In the genomic region with DNA sequence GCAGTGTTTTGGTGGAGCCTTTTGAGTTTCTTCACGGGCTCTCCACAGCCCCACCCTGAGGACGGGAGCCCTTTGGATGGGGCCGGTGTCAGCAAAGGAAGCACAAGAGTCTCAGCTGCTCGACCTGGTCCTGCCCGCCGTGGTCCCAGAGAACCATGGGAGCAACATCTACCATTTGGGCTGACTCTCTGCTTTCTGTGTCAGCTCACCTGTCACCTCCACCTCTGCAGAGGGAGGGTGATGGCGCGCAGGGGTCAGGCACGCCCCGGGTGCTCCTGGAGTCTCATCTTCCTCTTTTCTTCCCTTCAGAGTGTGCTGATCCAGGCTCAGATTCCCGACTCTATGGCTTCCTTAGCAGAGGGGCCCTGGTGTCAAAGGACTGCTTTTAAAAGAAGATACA, we compare ENCODE assay signal across 1 cellular context.
TF ChIP-seq lines count a peak whose summit lies in the region.

No MANE protein-coding gene starts in this region.

TF ChIP-seq in IMR-90, 13 proteins besides CTCF, POLR2A, EP300 and RAD21 (continued from another document):
- TF ChIP-seq ELK1 (IDR thresholded peaks at IDR 0.05; ENCODE audit: borderline replicate concordance, low read depth, low read length) (no peak), SMC3 (IDR thresholded peaks at IDR 0.05; ENCODE audit: low read depth, low read length) (no peak), MAFK (IDR thresholded peaks at IDR 0.05; ENCODE audit: low read depth, low read length) (no peak), BHLHE40 (IDR thresholded peaks at IDR 0.05; ENCODE audit: low read depth, low read length) (no peak), RFX5 (IDR thresholded peaks at IDR 0.05; ENCODE audit: low read depth, low read length) (no peak), CHD1 (IDR thresholded peaks at IDR 0.05; ENCODE audit: low read depth, low read length) (no peak)
